In the genomic region with DNA sequence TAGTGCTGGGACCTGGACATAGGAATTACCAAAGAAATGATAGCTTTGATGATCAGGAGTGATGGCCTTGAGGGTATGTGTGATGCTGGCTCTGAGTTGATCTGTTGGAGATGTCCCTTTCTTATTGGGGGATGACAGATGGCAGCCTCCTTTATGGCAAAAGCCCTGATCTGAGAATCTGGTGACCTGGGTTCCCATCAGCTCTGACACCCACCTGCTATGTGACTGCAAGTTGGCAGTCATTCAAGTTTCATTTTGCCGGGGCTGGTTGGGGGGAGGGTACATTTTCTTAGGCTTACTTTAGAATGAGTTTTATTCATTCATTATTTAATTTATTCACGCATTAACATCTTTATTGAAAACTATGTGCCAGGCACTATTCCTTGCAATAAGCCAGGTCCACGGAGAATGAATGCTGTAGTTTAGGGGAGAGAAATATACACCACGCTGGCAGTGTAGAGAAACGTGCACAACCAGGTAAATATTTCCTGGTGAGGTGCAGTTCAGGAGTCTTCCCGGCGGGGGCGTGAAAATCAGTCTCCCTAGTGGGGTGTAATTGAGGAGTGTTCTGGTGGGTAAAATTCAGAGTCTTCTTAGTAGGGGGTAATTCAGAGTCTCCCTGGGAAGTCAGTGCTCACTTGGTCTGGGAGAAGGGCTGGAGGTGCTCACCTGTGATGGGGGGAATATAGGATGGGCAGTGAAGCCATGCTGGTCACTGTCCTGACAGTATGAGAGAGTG, we compare ENCODE assay signal across 21 cellular contexts.
DNase-seq lines count a peak whose midpoint lies in the region; TF ChIP-seq lines count a peak whose summit lies in the region.
"Had no signal": no experiment of that assay in that cellular context is flagged by ENCODE, and none has a peak within 500 bp of the region (broad histone marks: within the 10 kb centered on the region; RNA-seq: fewer than 3 reads in every experiment).

No MANE protein-coding gene starts in this region.

- no peak overlapping the region for H3K9ac ChIP-seq in endodermal cell (ENCODE audit: extremely low read depth, low read length, poor library complexity, severe bottlenecking)

- no peaks in the 10 kb centered on the region for H3K4me1 Mint-ChIP-seq in endodermal cell
- H3K4me1 Mint-ChIP-seq: activated CD4-positive, alpha-beta memory T cell treated with anti-CD3 and anti-CD28 coated beads, Interleukin-2, amount 10 ng/mL, durations not matched to agents 7 days and 5 days had no signal

- peaks cover 5% of the 10 kb centered on the region for H3K27me3 Mint-ChIP-seq in endodermal cell (ENCODE audit: insufficient read depth)
- H3K27me3 Mint-ChIP-seq: activated CD4-positive, alpha-beta memory T cell treated with anti-CD3 and anti-CD28 coated beads, Interleukin-2, amount 10 ng/mL, durations not matched to agents 7 days and 5 days had no signal

- no peak for TF ChIP-seq EP300 in ovary (IDR thresholded peaks at IDR 0.05)

- H3K36me3 ChIP-seq in endodermal cell (ENCODE audit: control insufficient read depth, insufficient read depth, low read length) (no peaks in the 10 kb centered on the region), ovary (no peaks in the 10 kb centered on the region)
- H3K36me3 ChIP-seq: Peyer's patch had no signal

- no peak overlapping the region for H3K4me3 Mint-ChIP-seq in endodermal cell
- H3K4me3 Mint-ChIP-seq: activated CD4-positive, alpha-beta memory T cell treated with anti-CD3 and anti-CD28 coated beads, Interleukin-2, amount 10 ng/mL, durations not matched to agents 7 days and 5 days had no signal

- WGBS in endodermal cell (ENCODE audit: insufficient coverage in 1 of 2, insufficient read length in 1 of 2), 2 experiments: 81 to 82% methylated on average over 5 to 7 of the region's 8 CpGs
- 57 to 61% (median 60%) methylated on average over 8 of the region's 8 CpGs for WGBS in ovary, 3 donors

- DNase-seq in DMS53 (lab: John Stamatoyannopoulos, UW) (peak; percentile 20), DMS53 treated with DMSO at 0.1 percent for 48 hours (lab: John Stamatoyannopoulos, UW; ENCODE audit: unreplicated experiment) (no peak), HuH-7 (ENCODE audit: low spot score) (peak; percentile 11), NCI-H748 treated with DMSO at 0.1 percent for 48 hours (lab: John Stamatoyannopoulos, UW) (peak; percentile 33), endodermal cell (no peak), Kasumi-1 (lab: John Stamatoyannopoulos, UW) (no peak), ovary (no peak), D341Med (ENCODE audit: low spot score) (no peak)
- DNase-seq: 8988T; activated CD4-positive, alpha-beta memory T cell treated with anti-CD3 and anti-CD28 coated beads, Interleukin-2, amount 10 ng/mL, durations not matched to agents 7 days and 5 days; activated naive CD4-positive, alpha-beta T cell; Caco-2; foreskin fibroblast; GF-D8; mammary epithelial cell; NCI-H774; nucleus accumbens; Peyer's patch; right cardiac atrium; stimulated activated CD8-positive, alpha-beta memory T cell treated with anti-CD3 and anti-CD28 coated beads, Interleukin-4, amount 100 ng/mL, for 48 hours had no signal

- H3K27ac ChIP-seq in endodermal cell (ENCODE audit: low read depth, low read length) (no peak overlapping the region), ovary (no peak overlapping the region)
- H3K27ac ChIP-seq: Peyer's patch, SK-N-MC had no signal

- no peaks in the 10 kb centered on the region for H3K9me3 Mint-ChIP-seq in endodermal cell
- H3K9me3 Mint-ChIP-seq: activated CD4-positive, alpha-beta memory T cell treated with anti-CD3 and anti-CD28 coated beads, Interleukin-2, amount 10 ng/mL, durations not matched to agents 7 days and 5 days had no signal

- no peak for TF ChIP-seq POLR2A in ovary (IDR thresholded peaks at IDR 0.05)

- intact Hi-C loops in ovary (cut with DNase I): no loop called here

- H3K9me3 ChIP-seq in endodermal cell (ENCODE audit: control insufficient read depth, low read length): no peaks in the 10 kb centered on the region
- H3K9me3 ChIP-seq in ovary: no peaks in the 10 kb centered on the region
- H3K9me3 ChIP-seq: Caco-2, Peyer's patch had no signal

- H3K4me1 ChIP-seq in endodermal cell (ENCODE audit: control insufficient read depth, insufficient read depth, low read length): no peaks in the 10 kb centered on the region
- no peaks in the 10 kb centered on the region for H3K4me1 ChIP-seq in ovary (ENCODE audit: insufficient read depth)
- H3K4me1 ChIP-seq: Caco-2, Peyer's patch had no signal

- TF ChIP-seq CTCF in endodermal cell (conservative IDR thresholded peaks at IDR 0.05) (peak; percentile 51), ovary (IDR thresholded peaks at IDR 0.05) (no peak)

- no peaks in the 10 kb centered on the region for H3K36me3 Mint-ChIP-seq in endodermal cell (ENCODE audit: low read depth)

- H3K27me3 ChIP-seq in endodermal cell (ENCODE audit: control insufficient read depth, insufficient read depth, low read length, poor library complexity, severe bottlenecking) (peaks cover 7% of the 10 kb centered on the region), ovary (no peaks in the 10 kb centered on the region)
- H3K27me3 ChIP-seq: Peyer's patch had no signal

- H3K27ac Mint-ChIP-seq in endodermal cell: no peak overlapping the region
- H3K27ac Mint-ChIP-seq: activated CD4-positive, alpha-beta memory T cell treated with anti-CD3 and anti-CD28 coated beads, Interleukin-2, amount 10 ng/mL, durations not matched to agents 7 days and 5 days had no signal

- no peak overlapping the region for H3K4me3 ChIP-seq in endodermal cell (ENCODE audit: low read length)
- no peak overlapping the region for H3K4me3 ChIP-seq in ovary
- H3K4me3 ChIP-seq: Peyer's patch, SK-N-MC had no signal

Comparison
In these comparisons a context has a peak if more than half of its experiments do, and no peak if none do; other contexts are left out.
1. DNase-seq: peak in DMS53 (single experiment), HuH-7 (single experiment) and NCI-H748 treated with DMSO at 0.1 percent for 48 hours (single experiment); none in DMS53 treated with DMSO at 0.1 percent for 48 hours (single experiment), endodermal cell (single experiment), Kasumi-1 (0 of 2), ovary (0 of 5) and D341Med (single experiment).